ENCODE assay signal across 27 cellular contexts in the genomic region with DNA sequence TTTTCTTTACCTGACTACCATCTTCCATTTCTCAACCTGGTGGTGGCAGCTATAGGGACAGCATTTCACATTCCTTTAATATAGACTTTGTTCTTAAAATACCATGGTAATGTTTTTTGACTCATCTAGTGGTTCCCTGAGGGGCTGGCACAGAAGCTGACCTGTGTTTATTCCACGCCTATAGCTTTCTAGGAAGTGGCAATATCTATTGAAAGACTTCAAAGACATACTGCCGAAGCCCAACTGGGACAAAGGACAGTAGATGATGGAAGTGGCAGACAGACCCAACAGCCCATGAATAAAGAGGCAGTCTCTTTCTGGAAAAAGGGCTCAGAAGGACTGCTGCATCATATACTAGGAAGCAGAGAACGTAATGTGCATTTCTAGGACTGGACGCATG. TPM values are rescaled to one million over a fixed set of nuclear protein-coding genes. Genes with fewer than 3 reads are reported as not detected.
DNase-seq lines count a peak whose midpoint lies in the region; FAIRE-seq and TF ChIP-seq lines count a peak whose summit lies in the region.
"Had no signal": no experiment of that assay in that cellular context is flagged by ENCODE, and none has a peak within 500 bp of the region (broad histone marks: within the 10 kb centered on the region; RNA-seq: fewer than 3 reads in every experiment).

No MANE protein-coding gene starts in this region.

- H4K20me1 ChIP-seq in keratinocyte (ENCODE audit: control insufficient read depth, extremely low read depth, insufficient read depth, low read length), result no peaks in the 10 kb centered on the region
- H4K20me1 ChIP-seq: BLaER1 had no signal

- H3K4me3 ChIP-seq in keratinocyte (ENCODE audit: control insufficient read depth in 2 of 3, extremely low read depth in 1 of 3, insufficient read depth in 2 of 3, low read depth in 1 of 3, low read length in 3 of 3), result no peak overlapping the region
- H3K4me3 ChIP-seq in trophoblast cell (ENCODE audit: low read depth, low read length), result no peak overlapping the region
- H3K4me3 ChIP-seq: BLaER1, GM12878 had no signal

- no CpG with 5 or more reads among the region's 4 CpGs for WGBS in trophoblast cell (ENCODE audit: extremely low coverage, insufficient coverage, insufficient read length)

- peak; percentile 77 for DNase-seq in SW480 (ENCODE audit: low spot score)
- no peak for DNase-seq in keratinocyte (ENCODE audit: low read depth, low spot score)
- peak in 1 of 2 donors; percentile 38 for DNase-seq in trophoblast cell
- DNase-seq in activated CD8-positive, alpha-beta memory T cell treated with anti-CD3 and anti-CD28 coated beads, Interleukin-2, amount 50 U/mL, for 48 hours, result no peak
- no peak for DNase-seq in SIG-M5 (lab: John Stamatoyannopoulos, UW)
- DNase-seq: 8988T; ACHN; BE2C; C1 segment of cervical spinal cord; CD4-positive, alpha-beta memory T cell; CD4-positive, CD25-positive, alpha-beta regulatory T cell; CD8-positive, alpha-beta memory T cell; COR-L47; DMS 273 treated with DMSO at 0.1 percent for 48 hours; DMS153; DMS53; DMS79; DND-41; EL; GDM1 had no signal

- no peak overlapping the region for H4K12ac ChIP-seq in trophoblast cell (ENCODE audit: low read depth, low read length)

- no peaks in the 10 kb centered on the region for H3K9me1 ChIP-seq in keratinocyte (ENCODE audit: control insufficient read depth, extremely low read depth, insufficient read depth, low read length)

- H2AK5ac ChIP-seq in trophoblast cell (ENCODE audit: low read length), result no peak overlapping the region

- peak overlapping the region; percentile 66 for H2BK12ac ChIP-seq in trophoblast cell (ENCODE audit: low read length)

- no peak for TF ChIP-seq CTCF in keratinocyte (optimal IDR thresholded peaks at IDR 0.05 in 1 of 3, IDR thresholded peaks at IDR 0.05 in 1 of 3, conservative IDR thresholded peaks at IDR 0.05 in 1 of 3; ENCODE audit: extremely low read depth in 1 of 3, insufficient read depth in 2 of 3, low read length in 3 of 3)

- no peak overlapping the region for H3K14ac ChIP-seq in trophoblast cell (ENCODE audit: low read length)

- no peak overlapping the region for H4K8ac ChIP-seq in trophoblast cell (ENCODE audit: low read depth, low read length)

- H3K9me3 ChIP-seq in keratinocyte (ENCODE audit: control insufficient read depth, low read depth, low read length) (no peaks in the 10 kb centered on the region), trophoblast cell (ENCODE audit: insufficient read depth, low read depth, low read length) (no peaks in the 10 kb centered on the region)
- H3K9me3 ChIP-seq: BE2C, BLaER1 had no signal

- dilution Hi-C loops in keratinocyte (cut with MboI; ENCODE audit: extremely low pct_ligation_motif_present, low sequenced_read_pairs), result no loop called here

- no peak overlapping the region for H2BK120ac ChIP-seq in trophoblast cell (ENCODE audit: insufficient read depth, low read length, poor library complexity)

- no peak overlapping the region for H3K4ac ChIP-seq in trophoblast cell (ENCODE audit: low read depth, low read length)

- H2BK5ac ChIP-seq in trophoblast cell (ENCODE audit: low read depth, low read length, poor library complexity), result no peak overlapping the region

- no peak overlapping the region for H3K23ac ChIP-seq in trophoblast cell (ENCODE audit: low read length)

- no peaks in the 10 kb centered on the region for H3K27me3 ChIP-seq in keratinocyte (ENCODE audit: control insufficient read depth, extremely low read depth, insufficient read depth, low read length)
- H3K27me3 ChIP-seq in trophoblast cell (ENCODE audit: insufficient read depth, low read length), result no peaks in the 10 kb centered on the region
- H3K27me3 ChIP-seq: BE2C, BLaER1 had no signal

- H4K91ac ChIP-seq in trophoblast cell (ENCODE audit: low read depth, low read length), result no peak overlapping the region

- peaks cover 9% of the 10 kb centered on the region for H3K79me1 ChIP-seq in trophoblast cell (ENCODE audit: low read length)

- no peak overlapping the region for H3K9ac ChIP-seq in keratinocyte (ENCODE audit: control insufficient read depth, extremely low read depth, insufficient read depth, low read length)
- H3K9ac ChIP-seq in trophoblast cell (ENCODE audit: low read length), result no peak overlapping the region
- H3K9ac ChIP-seq: BLaER1 had no signal

- H3K79me2 ChIP-seq in keratinocyte (ENCODE audit: control insufficient read depth, insufficient read depth, low read length), result no peaks in the 10 kb centered on the region
- H3K79me2 ChIP-seq in trophoblast cell (ENCODE audit: control insufficient read depth, insufficient read depth, low read length, poor library complexity), result peaks cover 1% of the 10 kb centered on the region

- FAIRE-seq in keratinocyte (lab: Jason Lieb, UNC), result peak; percentile 9
- FAIRE-seq: A204.1, GM12878, GM12892, GM18507 had no signal

- H3K4me2 ChIP-seq in keratinocyte (ENCODE audit: control insufficient read depth, extremely low read depth, insufficient read depth, low read depth, low read length), result no peak overlapping the region
- no peak overlapping the region for H3K4me2 ChIP-seq in trophoblast cell (ENCODE audit: low read length)
- H3K4me2 ChIP-seq: BLaER1 had no signal

- no peak overlapping the region for H3K18ac ChIP-seq in trophoblast cell (ENCODE audit: low read length)

- H3K27ac ChIP-seq in keratinocyte (ENCODE audit: control insufficient read depth, insufficient read depth, low read length) (no peak overlapping the region), trophoblast cell (ENCODE audit: low read depth, low read length) (no peak overlapping the region)
- H3K27ac ChIP-seq: BLaER1 had no signal

- no peaks in the 10 kb centered on the region for H3K36me3 ChIP-seq in keratinocyte (ENCODE audit: control insufficient read depth in 2 of 2, extremely low read depth in 1 of 2, insufficient read depth in 2 of 2, low read length in 2 of 2)
- H3K36me3 ChIP-seq in trophoblast cell (ENCODE audit: control insufficient read depth in 1 of 2, insufficient read depth in 2 of 2, low read length in 2 of 2), result no peaks in the 10 kb centered on the region
- H3K36me3 ChIP-seq: BE2C, BLaER1 had no signal

- H2AFZ ChIP-seq in keratinocyte (ENCODE audit: control insufficient read depth, low read length) (no peak overlapping the region), trophoblast cell (ENCODE audit: insufficient read depth, low read length, poor library complexity) (no peak overlapping the region)

- H3K4me1 ChIP-seq in keratinocyte (ENCODE audit: control insufficient read depth, extremely low read depth, insufficient read depth, low read length) (no peaks in the 10 kb centered on the region), trophoblast cell (ENCODE audit: control insufficient read depth in 1 of 2, insufficient read depth in 2 of 2, low read length in 2 of 2) (peaks cover 8 to 11% of the 10 kb centered on the region in 2 experiments)
- H3K4me1 ChIP-seq: BE2C, BLaER1 had no signal

RNA-seq across cellular contexts. Expression of gene SUN3, which starts 11.2 kb away (rescaled TPM):
- polyA plus RNA-seq in keratinocyte, result not detected in 3 replicates
- 1.2 TPM for polyA plus RNA-seq in keratinocyte (2011; ENCODE audit: low read depth)
- 0.11 TPM in 1 of 2 replicates, not detected in the other for polyA plus RNA-seq in keratinocyte (2011; cell fraction: cytosol; rRNA removed)
- polyA plus RNA-seq in keratinocyte (2011; cell fraction: nucleus; rRNA removed), result 0.28 and 0.36 TPM in 2 replicates
- 0.55 TPM in 1 of 2 replicates, not detected in the other for polyA plus RNA-seq in keratinocyte (2012; ENCODE audit: low replicate concordance)
- polyA minus RNA-seq in keratinocyte, result 0.13 to 0.23 TPM in 2 of 3 replicates, not detected in the other
- polyA minus RNA-seq in keratinocyte (2011; cell fraction: cytosol; rRNA and poly(A)+ RNA removed), result not detected
- polyA minus RNA-seq in keratinocyte (2011; cell fraction: nucleus; rRNA and poly(A)+ RNA removed), result not detected in 2 replicates
- 4.0 and 4.8 TPM in 2 replicates for polyA plus RNA-seq in trophoblast cell (2013)
- polyA plus RNA-seq: AG04450; CD14-positive monocyte; CD4-positive, CD25-positive, alpha-beta regulatory T cell; CD8-positive, alpha-beta memory T cell had no signal

RNA-seq across cellular contexts. Expression of gene C7orf57, which starts 17.7 kb away (rescaled TPM):
- 0.22 to 0.60 TPM (median 0.39 TPM) in 3 replicates for polyA plus RNA-seq in keratinocyte
- polyA plus RNA-seq in keratinocyte (2011; ENCODE audit: low read depth), result 2.0 TPM
- polyA plus RNA-seq in keratinocyte (2011; cell fraction: cytosol; rRNA removed), result 0.11 and 0.17 TPM in 2 replicates
- polyA plus RNA-seq in keratinocyte (2011; cell fraction: nucleus; rRNA removed), result 0.64 and 0.74 TPM in 2 replicates
- polyA plus RNA-seq in keratinocyte (2012; ENCODE audit: low replicate concordance), result 0.36 and 1.6 TPM in 2 replicates
- polyA minus RNA-seq in keratinocyte, result 0.13 to 0.43 TPM in 2 of 3 replicates, not detected in the other
- not detected for polyA minus RNA-seq in keratinocyte (2011; cell fraction: cytosol; rRNA and poly(A)+ RNA removed)
- polyA minus RNA-seq in keratinocyte (2011; cell fraction: nucleus; rRNA and poly(A)+ RNA removed), result not detected in 2 replicates
- 0.22 and 0.25 TPM in 2 replicates for polyA plus RNA-seq in trophoblast cell (2013)
- polyA plus RNA-seq: AG04450; CD14-positive monocyte; CD4-positive, CD25-positive, alpha-beta regulatory T cell; CD8-positive, alpha-beta memory T cell had no signal

RNA-seq across cellular contexts. Expression of gene HUS1, which starts 38.3 kb away (rescaled TPM):
- polyA plus RNA-seq in keratinocyte, result 24.7 to 36.3 TPM (median 29.8 TPM) in 3 replicates
- 12.5 TPM for polyA plus RNA-seq in keratinocyte (2011; ENCODE audit: low read depth)
- 22.8 and 39.5 TPM in 2 replicates for polyA plus RNA-seq in keratinocyte (2011; cell fraction: cytosol; rRNA removed)
- 30.5 and 38.1 TPM in 2 replicates for polyA plus RNA-seq in keratinocyte (2011; cell fraction: nucleus; rRNA removed)
- 18.5 TPM in 2 replicates for polyA plus RNA-seq in keratinocyte (2012; ENCODE audit: low replicate concordance)
- 11.2 to 43.8 TPM (median 27.8 TPM) in 3 replicates for polyA minus RNA-seq in keratinocyte
- polyA minus RNA-seq in keratinocyte (2011; cell fraction: cytosol; rRNA and poly(A)+ RNA removed), result 17.5 TPM
- 12.8 and 27.0 TPM in 2 replicates for polyA minus RNA-seq in keratinocyte (2011; cell fraction: nucleus; rRNA and poly(A)+ RNA removed)
- polyA plus RNA-seq in trophoblast cell (2013), result 19.5 and 19.6 TPM in 2 replicates
